Comparison of ENCODE assay signal across 1 cellular context in the genomic region with DNA sequence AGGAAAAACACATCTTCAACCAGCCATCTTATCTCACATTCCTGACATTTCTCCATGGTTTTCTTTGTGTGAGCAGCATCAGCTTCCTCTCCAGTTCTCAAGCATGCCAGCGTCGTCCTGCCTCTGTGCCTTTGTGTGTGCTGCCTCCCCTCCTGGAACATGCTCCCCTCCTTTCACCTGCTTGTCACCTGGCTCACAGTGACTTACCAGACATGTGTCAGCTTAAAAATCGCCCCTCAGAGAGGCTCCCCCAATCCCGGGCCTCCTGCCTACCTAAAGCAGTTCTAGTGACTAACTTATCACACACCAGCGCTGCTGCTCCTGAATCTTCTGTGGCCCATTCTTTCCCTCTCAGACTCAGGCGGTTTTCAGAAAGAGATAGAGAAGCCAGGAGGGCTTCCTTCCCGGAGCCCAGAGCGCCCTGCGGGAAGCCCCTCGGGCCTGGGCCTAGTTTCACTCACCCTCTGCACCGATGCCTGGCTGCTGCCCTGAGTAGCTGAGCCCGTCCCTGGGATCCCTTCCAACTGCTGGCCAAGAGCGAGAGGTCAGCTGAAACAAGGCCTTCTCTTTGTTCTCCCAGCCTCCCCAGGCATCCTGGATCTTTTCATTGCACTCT.
TF ChIP-seq lines count a peak whose summit lies in the region.

No MANE protein-coding gene starts in this region.

TF ChIP-seq in WTC11, 78 proteins besides CTCF, POLR2A, EP300 and RAD21 (continued from another document):
- TF ChIP-seq, protein P1, sequence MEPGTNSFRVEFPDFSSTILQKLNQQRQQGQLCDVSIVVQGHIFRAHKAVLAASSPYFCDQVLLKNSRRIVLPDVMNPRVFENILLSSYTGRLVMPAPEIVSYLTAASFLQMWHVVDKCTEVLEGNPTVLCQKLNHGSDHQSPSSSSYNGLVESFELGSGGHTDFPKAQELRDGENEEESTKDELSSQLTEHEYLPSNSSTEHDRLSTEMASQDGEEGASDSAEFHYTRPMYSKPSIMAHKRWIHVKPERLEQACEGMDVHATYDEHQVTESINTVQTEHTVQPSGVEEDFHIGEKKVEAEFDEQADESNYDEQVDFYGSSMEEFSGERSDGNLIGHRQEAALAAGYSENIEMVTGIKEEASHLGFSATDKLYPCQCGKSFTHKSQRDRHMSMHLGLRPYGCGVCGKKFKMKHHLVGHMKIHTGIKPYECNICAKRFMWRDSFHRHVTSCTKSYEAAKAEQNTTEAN (CRISPR knock-in tag; IDR thresholded peaks at IDR 0.05): no peak
